Comparison of ENCODE assay signal across 14 cellular contexts in the genomic region with DNA sequence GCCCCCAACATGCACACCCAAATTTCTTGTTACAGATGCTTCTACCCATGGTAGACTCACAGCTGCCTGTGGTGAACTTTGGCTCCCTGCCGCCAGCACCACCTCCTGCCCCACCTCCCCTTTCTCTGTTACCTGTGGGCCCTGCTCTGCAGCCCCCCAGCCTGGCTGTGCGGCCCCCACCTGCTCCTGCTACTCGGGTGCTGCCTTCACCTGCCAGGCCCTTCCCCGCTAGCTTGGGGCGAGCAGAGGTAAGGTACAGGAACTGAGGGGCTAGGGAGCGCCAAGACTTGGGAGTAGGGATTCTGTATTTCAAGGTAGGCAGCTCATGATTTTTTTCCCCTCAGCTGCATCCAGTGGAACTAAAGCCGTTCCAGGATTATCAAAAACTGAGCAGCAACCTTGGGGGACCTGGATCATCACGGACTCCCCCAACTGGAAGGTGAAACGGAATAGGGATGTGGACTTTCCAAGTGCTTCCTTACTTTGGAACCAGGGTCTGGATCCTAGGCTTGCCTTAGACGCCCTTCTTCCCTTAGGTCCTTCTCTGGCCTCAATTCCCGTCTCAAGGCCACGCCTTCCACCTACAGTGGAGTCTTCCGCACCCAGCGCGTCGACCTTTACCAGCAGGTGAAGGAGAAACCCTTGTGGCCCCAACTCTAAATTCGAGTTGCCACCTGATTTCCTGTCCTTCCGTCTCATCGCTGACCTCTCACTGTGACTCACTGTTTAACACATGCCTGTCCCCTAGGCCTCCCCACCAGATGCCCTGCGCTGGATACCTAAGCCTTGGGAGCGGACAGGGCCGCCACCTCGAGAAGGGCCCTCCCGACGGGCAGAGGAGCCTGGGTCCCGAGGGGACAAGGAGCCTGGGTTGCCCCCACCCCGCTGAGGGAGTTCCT. TPM values are rescaled to one million over a fixed set of nuclear protein-coding genes. Genes with fewer than 3 reads are reported as not detected.
DNase-seq lines count a peak whose midpoint lies in the region; TF ChIP-seq lines count a peak whose summit lies in the region.
"Had no signal": no experiment of that assay in that cellular context is flagged by ENCODE, and none has a peak within 500 bp of the region (broad histone marks: within the 10 kb centered on the region; RNA-seq: fewer than 3 reads in every experiment).

No MANE protein-coding gene starts in this region.

- no peaks in the 10 kb centered on the region for H3K4me1 Mint-ChIP-seq in Calu3 (ENCODE audit: low read depth, unreplicated experiment)
- no peaks in the 10 kb centered on the region for H3K4me1 Mint-ChIP-seq in H9
- peaks cover 18% of the 10 kb centered on the region for H3K4me1 Mint-ChIP-seq in activated naive CD8-positive, alpha-beta T cell treated with anti-CD3 and anti-CD28 coated beads for 36 hours
- no peaks in the 10 kb centered on the region for H3K4me1 Mint-ChIP-seq in nephron

- H3K18ac ChIP-seq in H9 (ENCODE audit: insufficient read length, low read depth, low read length): no peak overlapping the region

- no peak overlapping the region for H2BK5ac ChIP-seq in H9 (ENCODE audit: insufficient read length, low read length)

- H4K91ac ChIP-seq in H9 (ENCODE audit: insufficient read length, low read depth, low read length): no peak overlapping the region

- H3K27me3 Mint-ChIP-seq in Calu3 (ENCODE audit: unreplicated experiment) (no peaks in the 10 kb centered on the region), H9 (ENCODE audit: low read depth) (no peaks in the 10 kb centered on the region), nephron (ENCODE audit: low read depth) (no peaks in the 10 kb centered on the region)
- H3K27me3 Mint-ChIP-seq in activated naive CD8-positive, alpha-beta T cell treated with anti-CD3 and anti-CD28 coated beads for 36 hours: no peaks in the 10 kb centered on the region

- H3K14ac ChIP-seq in H9 (ENCODE audit: insufficient read depth, low read length): no peak overlapping the region

- H3K4me3 Mint-ChIP-seq in Calu3 (ENCODE audit: low read depth, unreplicated experiment): no peak overlapping the region
- peak overlapping the region in 1 of 2 experiments; percentile 38; a peak in 2 of 5 replicates for H3K4me3 Mint-ChIP-seq in H9
- H3K4me3 Mint-ChIP-seq in activated naive CD8-positive, alpha-beta T cell treated with anti-CD3 and anti-CD28 coated beads for 36 hours: no peak overlapping the region
- no peak overlapping the region for H3K4me3 Mint-ChIP-seq in nephron

- H3K56ac ChIP-seq in H9 (ENCODE audit: insufficient read length, low read depth, low read length): no peak overlapping the region

- no peaks in the 10 kb centered on the region for H3K9me3 ChIP-seq in H9 (ENCODE audit: control insufficient read depth, low read depth, low read length)

- no CpG with 5 or more reads among the region's 27 CpGs for WGBS in H9 (ENCODE audit: extremely low coverage, insufficient read length, low lambda C conversion rate)

- H2BK15ac ChIP-seq in H9 (ENCODE audit: low read depth, low read length): no peak overlapping the region

- H3K4me1 ChIP-seq in H9 (ENCODE audit: insufficient read depth, low read length): no peaks in the 10 kb centered on the region

- H2AFZ ChIP-seq in H9 (ENCODE audit: low read length): no peak overlapping the region

- no peak overlapping the region for H2BK20ac ChIP-seq in H9 (ENCODE audit: low read depth, low read length, poor library complexity, severe bottlenecking)

- no peak overlapping the region for H2BK120ac ChIP-seq in H9 (ENCODE audit: low read depth, low read length, poor library complexity, severe bottlenecking)

- H3K27me3 ChIP-seq in H9 (ENCODE audit: insufficient read depth, low read length): no peaks in the 10 kb centered on the region

- no peak overlapping the region for H2AK5ac ChIP-seq in H9 (ENCODE audit: insufficient read length, low read length)

- H4K5ac ChIP-seq in H9 (ENCODE audit: insufficient read length, low read depth, low read length): no peak overlapping the region

- H3K79me2 ChIP-seq in H9 (ENCODE audit: insufficient read depth, low read length): no peaks in the 10 kb centered on the region

- BruUV-seq in Calu3 (replicated peaks; lab: Mats Ljungman, UMichigan): TSS peak; percentile 24

- CTCF ChIA-PET in Calu3 (lab: Charles Lee): interaction anchor here (2.0 kb wide), 1 partner anchor 15 kb away, joined by 6 read pairs; the partner anchor contains the start of gene PRRC2A

- TF ChIP-seq CTCF in Calu3 (IDR thresholded peaks at IDR 0.05; ENCODE audit: unreplicated experiment) (no peak), H9 (conservative IDR thresholded peaks at IDR 0.05) (no peak), nephron (IDR thresholded peaks at IDR 0.05; ENCODE audit: unreplicated experiment in 3 of 3) (no peak)

- no peak overlapping the region for H3T11ph ChIP-seq in H9 (ENCODE audit: low read length)

- H3K4me2 ChIP-seq in H9 (ENCODE audit: insufficient read depth, insufficient read length, low read length): no peak overlapping the region

- H3K79me1 ChIP-seq in H9 (ENCODE audit: insufficient read depth, low read depth, low read length, poor library complexity, severe bottlenecking): no peaks in the 10 kb centered on the region

- no peak overlapping the region for H2BK12ac ChIP-seq in H9 (ENCODE audit: insufficient read length, low read depth, low read length)

- H3K23ac ChIP-seq in H9 (ENCODE audit: insufficient read length, low read depth, low read length): no peak overlapping the region

- no peaks in the 10 kb centered on the region for H3K9me3 Mint-ChIP-seq in Calu3 (ENCODE audit: low read depth, unreplicated experiment)
- no peaks in the 10 kb centered on the region for H3K9me3 Mint-ChIP-seq in H9
- H3K9me3 Mint-ChIP-seq in activated naive CD8-positive, alpha-beta T cell treated with anti-CD3 and anti-CD28 coated beads for 36 hours: no peaks in the 10 kb centered on the region
- H3K9me3 Mint-ChIP-seq in nephron: no peaks in the 10 kb centered on the region

- peak overlapping the region; percentile 11 for H3K27ac Mint-ChIP-seq in Calu3 (ENCODE audit: unreplicated experiment)
- peak overlapping the region in 2 of 3 experiments; percentile 68 to 79; a peak in 3 of 7 replicates for H3K27ac Mint-ChIP-seq in H9
- H3K27ac Mint-ChIP-seq in activated naive CD8-positive, alpha-beta T cell treated with anti-CD3 and anti-CD28 coated beads for 36 hours: peak overlapping the region; percentile 58
- H3K27ac Mint-ChIP-seq in nephron: peak overlapping the region in 2 of 3 experiments; percentile 31 to 52

- no peak overlapping the region for H3K27ac ChIP-seq in H9 (ENCODE audit: insufficient read length, low read depth, low read length)
- H3K27ac ChIP-seq: C4-2B had no signal

- H3K4ac ChIP-seq in H9 (ENCODE audit: low read depth, low read length): no peak overlapping the region

- no peaks in the 10 kb centered on the region for H3K23me2 ChIP-seq in H9 (ENCODE audit: insufficient read length, low read depth, low read length, poor library complexity, severe bottlenecking)

- no peak overlapping the region for H3K9ac ChIP-seq in H9 (ENCODE audit: extremely low read depth, insufficient read length, low read length)

- H4K8ac ChIP-seq in H9 (replicated peaks; ENCODE audit: insufficient read length, low read depth, low read length): no peak overlapping the region

- intact Hi-C loops in Calu3 (cut with micrococcal nuclease; ENCODE audit: unreplicated experiment): no loop called here

- H3K36me3 Mint-ChIP-seq in Calu3 (ENCODE audit: insufficient read depth, unreplicated experiment) (peaks cover 92% of the 10 kb centered on the region), H9 (ENCODE audit: insufficient read depth in 1 of 3, low read depth in 3 of 3) (peaks cover 58 to 94% (median 88%) of the 10 kb centered on the region in 3 experiments), nephron (ENCODE audit: low read depth) (peaks cover 78% of the 10 kb centered on the region)
- H3K36me3 Mint-ChIP-seq in activated naive CD8-positive, alpha-beta T cell treated with anti-CD3 and anti-CD28 coated beads for 36 hours: peaks cover 14% of the 10 kb centered on the region

- H4K20me1 ChIP-seq in H9 (ENCODE audit: control insufficient read depth, insufficient read depth, insufficient read length): peaks cover 2% of the 10 kb centered on the region

- DNase-seq in Calu3 (no peak), H9 (no peak), NCI-H2227 (lab: John Stamatoyannopoulos, UW; ENCODE audit: unreplicated experiment) (no peak), SHP77 treated with DMSO at 0.1 percent for 48 hours (lab: John Stamatoyannopoulos, UW) (no peak), COR-L47 (lab: John Stamatoyannopoulos, UW) (no peak)
- DNase-seq in activated naive CD8-positive, alpha-beta T cell treated with anti-CD3 and anti-CD28 coated beads for 36 hours: no peak
- DNase-seq: activated T-cell treated with anti-CD3 and anti-CD28 coated beads for 4 hours; HCEC 1CT; NCI-H1048; right cardiac atrium; stimulated activated CD4-positive, alpha-beta T cell treated with anti-CD3 and anti-CD28 coated beads, Interleukin-2, amount 100 ng/mL, for 24 hours had no signal

RNA-seq across cellular contexts. Expression of gene BAG6, which starts 15.5 kb away (rescaled TPM):
- total RNA-seq in Calu3 (2022): 617 and 663 TPM in 2 replicates
- total RNA-seq in H9 (2021): 415 and 417 TPM in 2 replicates
- total RNA-seq in activated naive CD8-positive, alpha-beta T cell treated with anti-CD3 and anti-CD28 coated beads for 36 hours: 100 to 1,000 TPM; 244 to 246 TPM

RNA-seq across cellular contexts. Expression of gene PRRC2A, which starts 16.4 kb away (rescaled TPM):
- total RNA-seq in Calu3 (2022) (473 and 509 TPM in 2 replicates), H9 (2021) (381 and 383 TPM in 2 replicates)
- total RNA-seq in activated naive CD8-positive, alpha-beta T cell treated with anti-CD3 and anti-CD28 coated beads for 36 hours: 100 to 1,000 TPM; 244 to 252 TPM

RNA-seq across cellular contexts. Expression of gene APOM, which starts 18.7 kb away (rescaled TPM):
- total RNA-seq in Calu3 (2022) (2.6 and 3.6 TPM in 2 replicates), H9 (2021) (3.6 and 3.9 TPM in 2 replicates)
- 1 to 10 TPM; 5.1 to 5.7 TPM for total RNA-seq in activated naive CD8-positive, alpha-beta T cell treated with anti-CD3 and anti-CD28 coated beads for 36 hours

RNA-seq across cellular contexts. Expression of gene AIF1, which starts 21.9 kb away (rescaled TPM):
- not detected in 2 replicates for total RNA-seq in Calu3 (2022)
- 3.2 and 4.2 TPM in 2 replicates for total RNA-seq in H9 (2021)
- 100 to 1,000 TPM; 150 to 157 TPM for total RNA-seq in activated naive CD8-positive, alpha-beta T cell treated with anti-CD3 and anti-CD28 coated beads for 36 hours
- total RNA-seq: lung microvascular endothelial cell had no signal

RNA-seq across cellular contexts. Expression of gene C6orf47, which starts 23.6 kb away (rescaled TPM):
- total RNA-seq in Calu3 (2022): 40.3 and 42.9 TPM in 2 replicates
- total RNA-seq in H9 (2021): 18.4 and 19.0 TPM in 2 replicates
- 10 to 100 TPM; 10.8 to 11.1 TPM for total RNA-seq in activated naive CD8-positive, alpha-beta T cell treated with anti-CD3 and anti-CD28 coated beads for 36 hours

Comparison
In these comparisons a context has a peak if more than half of its experiments do, and no peak if none do; other contexts are left out.
1. H3K27ac Mint-ChIP-seq: peak in every context shown above with its lines; median percentile 74 in H9; 58 in activated naive CD8-positive, alpha-beta T cell treated with anti-CD3 and anti-CD28 coated beads for 36 hours; 42 in nephron; 11 in Calu3.